1 cellular context compared by ENCODE assay signal in the genomic region with DNA sequence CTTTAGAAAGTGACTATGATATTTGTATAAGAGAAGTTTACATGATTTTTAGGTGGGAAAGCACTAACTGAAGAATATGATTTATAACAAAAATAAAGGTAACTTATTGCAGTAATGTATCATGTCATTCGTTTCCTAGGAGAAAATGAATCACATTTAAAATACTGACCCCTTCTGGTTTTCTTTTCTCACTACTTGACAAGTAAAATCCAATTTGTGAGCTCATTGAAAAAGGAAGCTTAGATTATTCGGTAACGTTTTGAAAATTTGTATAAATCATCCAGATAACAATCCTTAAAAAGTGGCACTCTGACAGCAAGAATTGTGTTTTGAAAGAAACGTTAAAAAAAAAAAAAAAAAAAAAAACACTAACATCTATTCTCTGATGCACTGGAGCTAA.
TF ChIP-seq lines count a peak whose summit lies in the region.

No MANE protein-coding gene starts in this region.

TF ChIP-seq in SK-N-SH treated with all-trans-retinoic acid at 6 μM for 48 hours, 23 proteins besides CTCF, POLR2A, EP300 and RAD21 (continued from another document):
- TF ChIP-seq ZC3H10 (CRISPR knock-in tag; IDR thresholded peaks at IDR 0.05) (peak; percentile 80; the same call in 1 of the 2 replicates), ZNF8 (CRISPR knock-in tag; IDR thresholded peaks at IDR 0.05) (no peak), RARB (CRISPR knock-in tag; IDR thresholded peaks at IDR 0.05) (no peak), TOX (CRISPR knock-in tag; IDR thresholded peaks at IDR 0.05; ENCODE audit: borderline replicate concordance) (no peak), ESRRG (CRISPR knock-in tag; IDR thresholded peaks at IDR 0.05) (no peak)
TF ChIP-seq in SK-N-SH treated with all-trans-retinoic acid at 6 μM for 48 hours: peak in this region for 6.
